In the genomic region with DNA sequence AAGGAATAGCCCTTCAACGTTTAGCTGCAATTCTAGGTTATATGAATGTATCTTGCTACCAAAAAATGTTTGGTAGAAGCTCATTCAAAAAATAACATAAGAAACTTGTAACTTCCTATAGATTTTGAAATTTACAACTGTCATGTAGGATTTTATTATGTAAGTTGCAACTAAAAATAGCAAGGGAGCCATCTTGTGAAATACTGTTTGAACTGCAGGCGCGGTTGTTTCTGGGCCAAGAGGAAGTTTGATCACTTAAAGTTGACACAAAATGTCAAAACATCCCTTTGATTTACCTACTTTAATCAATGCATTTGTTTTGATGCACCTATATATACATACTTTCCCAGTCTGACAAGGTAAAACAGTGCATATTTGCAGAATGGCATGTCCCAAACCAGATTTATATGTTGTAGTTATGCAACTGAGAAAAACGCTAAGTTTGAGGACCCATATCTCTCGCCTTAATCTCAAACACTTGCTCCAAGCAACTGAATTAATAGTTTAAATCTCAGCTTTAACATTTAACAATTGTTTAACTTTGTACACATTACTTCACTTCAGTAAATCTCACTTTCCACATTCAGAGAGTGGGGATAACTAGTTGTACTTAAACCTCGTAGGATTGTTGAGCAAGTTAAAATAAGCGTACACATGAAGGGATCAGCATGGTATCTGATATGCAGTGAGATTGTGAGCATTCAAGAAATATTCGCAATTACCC, we compare ENCODE assay signal across 8 cellular contexts.
A peak's percentile ranks its signal among the peaks of the same experiment; 100 is the strongest.
DNase-seq lines count a peak whose midpoint lies in the region; ATAC-seq, FAIRE-seq and TF ChIP-seq lines count a peak whose summit lies in the region.

No MANE protein-coding gene starts in this region.

- POLR2A ChIA-PET in A549 (lab: Yijun Ruan, JAX), result no interaction called here

- TF ChIP-seq EP300 in A549 (IDR thresholded peaks at IDR 0.05), result no peak

- TF ChIP-seq POLR2A in A549 (IDR thresholded peaks at IDR 0.05; ENCODE audit: low read length), result no peak

- CTCF ChIA-PET in A549 (lab: Yijun Ruan, JAX), result interaction anchor here (0.6 to 3.5 kb wide), 24 partner anchors 8 to 818 kb away, joined by 3 to 39 read pairs (median 4); no protein-coding TSS in a partner anchor

- WGBS in A549 (ENCODE audit: missing lambda C conversion rate), result 37% methylated on average over 8 of the region's 8 CpGs
- WGBS in aorta, 2 donors, result 48 to 53% methylated on average over 8 of the region's 8 CpGs

- H3K27me3 ChIP-seq in aorta (ENCODE audit: control insufficient read depth in 1 of 2, insufficient read depth in 2 of 2, low read length in 1 of 2), result no peaks in the 10 kb centered on the region

- H3K4me2 ChIP-seq in A549, result no peak overlapping the region

- 0 out of 6 replicates have a peak, but pooled peaks of 1 of the 2 experiments have one; percentile 39 for ATAC-seq in A549
- no peak for ATAC-seq in GM21528 (IDR thresholded peaks at IDR 0.05; ENCODE audit: low FRiP score, unreplicated experiment)
- no peak for ATAC-seq in aorta (ENCODE audit: low FRiP score)
- no peak for ATAC-seq in HG02938 (IDR thresholded peaks at IDR 0.05; ENCODE audit: unreplicated experiment)

- FAIRE-seq in A549 (lab: Jason Lieb, UNC) (peak; percentile 56), RCC 7860 (lab: Jason Lieb, UNC) (peak; percentile 69)

- TF ChIP-seq CTCF in A549 (IDR thresholded peaks at IDR 0.05), result peak; percentile 48; the same call in 2 of the 3 replicates

- H3K27ac ChIP-seq in A549, result no peak overlapping the region
- H3K27ac ChIP-seq in aorta (ENCODE audit: low read depth in 1 of 2, low read length in 2 of 2), result no peak overlapping the region

- peaks cover 5% of the 10 kb centered on the region; the same call in 1 of the 3 replicates for H3K9me3 ChIP-seq in A549
- no peaks in the 10 kb centered on the region for H3K9me3 ChIP-seq in aorta (ENCODE audit: control insufficient read depth, low read length)

- TF ChIP-seq RAD21 in A549 (conservative IDR thresholded peaks at IDR 0.05 in 1 of 2, IDR thresholded peaks at IDR 0.05 in 1 of 2), result peak; percentile 66 to 75

- H3K4me3 ChIP-seq in A549, result no peak overlapping the region
- H3K4me3 ChIP-seq in aorta (ENCODE audit: low read length in 2 of 2), result no peak overlapping the region

- DNase-seq in A549 (ENCODE audit: low read depth in 1 of 2, low spot score in 1 of 2), result peak in 1 of 2 experiments; percentile 35
- peak; percentile 22 for DNase-seq in H4 (ENCODE audit: low spot score)
- DNase-seq in RCC 7860 (ENCODE audit: low spot score), result peak; percentile 17
- DNase-seq in fibroblast of the conjunctiva (ENCODE audit: low read depth), result peak; percentile 33
- DNase-seq in aorta, result no peak
- DNase-seq in GDM1 (lab: John Stamatoyannopoulos, UW), result no peak

- intact Hi-C loops in aorta (cut with DNase I), result no loop called here

- no peaks in the 10 kb centered on the region for H3K36me3 ChIP-seq in aorta (ENCODE audit: control insufficient read depth in 1 of 2, insufficient read depth in 2 of 2, low read length in 1 of 2)

- H3K4me1 ChIP-seq in A549 (no peaks in the 10 kb centered on the region), aorta (ENCODE audit: control insufficient read depth in 1 of 2, insufficient read depth in 2 of 2, low read length in 2 of 2) (no peaks in the 10 kb centered on the region)

TF ChIP-seq in A549, 52 proteins besides CTCF, POLR2A, EP300 and RAD21:
- TF ChIP-seq MAFK (IDR thresholded peaks at IDR 0.05; ENCODE audit: partially characterized antibody) (no peak), CEBPB (IDR thresholded peaks at IDR 0.05) (peak in 1 of 2 experiments; percentile 15; a peak in 1 of 4 replicates), SMC3 (IDR thresholded peaks at IDR 0.05) (peak; percentile 68)

Comparison
In these comparisons a context has a peak if more than half of its experiments do, and no peak if none do; other contexts are left out.
1. DNase-seq: peak in H4 (single experiment), RCC 7860 (single experiment) and fibroblast of the conjunctiva (single experiment); none in aorta (0 of 2) and GDM1 (single experiment).